10 cellular contexts compared by ENCODE assay signal in genomic region chr1:21321963-21322680, GRCh38. TPM values are rescaled to one million over a fixed set of nuclear protein-coding genes. Genes with fewer than 3 reads are reported as not detected.
A peak's percentile ranks its signal among the peaks of the same experiment; 100 is the strongest.
DNase-seq lines count a peak whose midpoint lies in the region; ATAC-seq, FAIRE-seq and TF ChIP-seq lines count a peak whose summit lies in the region.
"Had no signal": no experiment of that assay in that cellular context is flagged by ENCODE, and none has a peak within 500 bp of the region (broad histone marks: within the 10 kb centered on the region; RNA-seq: fewer than 3 reads in every experiment).

No MANE protein-coding gene starts in this region.

- DNase-seq in DMS79 treated with DMSO at 0.1 percent for 48 hours (lab: John Stamatoyannopoulos, UW) (peak; percentile 72), Panc1 (ENCODE audit: low read depth, low spot score) (no peak), endothelial cell of umbilical vein (ENCODE audit: low read depth, low spot score) (no peak), prostate gland (ENCODE audit: low spot score) (no peak), NOMO-1 (lab: John Stamatoyannopoulos, UW; ENCODE audit: unreplicated experiment in 2 of 2) (no peak), HK-2 (ENCODE audit: unreplicated experiment) (no peak), retina (no peak)
- DNase-seq: activated CD8-positive, alpha-beta memory T cell treated with anti-CD3 and anti-CD28 coated beads, Interleukin-2, amount 50 U/mL, for 4 hours; NCI-H2227 treated with DMSO at 0.1 percent for 48 hours had no signal

- H3K27ac ChIP-seq in Panc1 (ENCODE audit: low read length) = peak overlapping the region; percentile 97
- H3K27ac ChIP-seq in endothelial cell of umbilical vein (ENCODE audit: insufficient read depth, low read depth, low read length) = peak overlapping the region; percentile 96
- H3K27ac ChIP-seq in prostate gland = peak overlapping the region; percentile 42 to 53

- H3K4me2 ChIP-seq in endothelial cell of umbilical vein (ENCODE audit: insufficient read depth, low read length) = peak overlapping the region; percentile 52

- peaks cover 63% of the 10 kb centered on the region for H3K79me2 ChIP-seq in endothelial cell of umbilical vein (ENCODE audit: control insufficient read depth, insufficient read depth, low read length)

- no peaks in the 10 kb centered on the region for H4K20me1 ChIP-seq in endothelial cell of umbilical vein (replicated peaks; ENCODE audit: control insufficient read depth, extremely low read depth, insufficient read depth, low read length)

- H3K9me3 ChIP-seq in Panc1 (ENCODE audit: control insufficient read depth, insufficient read depth, low read depth, low read length) (no peaks in the 10 kb centered on the region), endothelial cell of umbilical vein (replicated peaks; ENCODE audit: control insufficient read depth, insufficient read depth, low read length) (no peaks in the 10 kb centered on the region), prostate gland (no peaks in the 10 kb centered on the region)

- H3K4me1 ChIP-seq in Panc1 (ENCODE audit: control insufficient read depth, insufficient read depth, low read length) = peaks cover 85% of the 10 kb centered on the region
- H3K4me1 ChIP-seq in endothelial cell of umbilical vein (ENCODE audit: control insufficient read depth, extremely low read depth, insufficient read depth, low read length) = peaks cover 68% of the 10 kb centered on the region
- H3K4me1 ChIP-seq in prostate gland (replicated peaks) = peaks cover 43% of the 10 kb centered on the region

- dilution Hi-C loops in endothelial cell of umbilical vein (cut with MboI; ENCODE audit: extremely low pct_ligation_motif_present, low sequenced_read_pairs) = no loop called here

- H3K36me3 ChIP-seq in Panc1 (ENCODE audit: control insufficient read depth, insufficient read depth, low read length) (no peaks in the 10 kb centered on the region), endothelial cell of umbilical vein (ENCODE audit: control insufficient read depth in 2 of 2, extremely low read depth in 1 of 2, insufficient read depth in 2 of 2, low read length in 2 of 2) (no peaks in the 10 kb centered on the region), prostate gland (no peaks in the 10 kb centered on the region)

- intact Hi-C loops in Panc1 (cut with micrococcal nuclease; ENCODE audit: unreplicated experiment) (no loop called here), endothelial cell of umbilical vein (cut with micrococcal nuclease) (no loop called here), prostate gland (cut with DNase I) (no loop called here)

- H3K9ac ChIP-seq in endothelial cell of umbilical vein (replicated peaks; ENCODE audit: extremely low read depth, insufficient read depth, low read length) = peak overlapping the region; percentile 48

- no peak overlapping the region for H3K4me3 ChIP-seq in Panc1 (ENCODE audit: low read depth in 2 of 2, low read length in 2 of 2)
- no peak overlapping the region for H3K4me3 ChIP-seq in endothelial cell of umbilical vein (replicated peaks in 1 of 3; ENCODE audit: insufficient read depth in 1 of 3, low read depth in 1 of 3, low read length in 3 of 3)
- no peak overlapping the region for H3K4me3 ChIP-seq in prostate gland

- no peak for FAIRE-seq in endothelial cell of umbilical vein (lab: Jason Lieb, UNC)

- H2AFZ ChIP-seq in endothelial cell of umbilical vein (ENCODE audit: low read depth, low read length) = no peak overlapping the region

- 84% methylated on average over 9 of the region's 9 CpGs for WGBS in prostate gland

- no peaks in the 10 kb centered on the region for H3K9me1 ChIP-seq in endothelial cell of umbilical vein (replicated peaks; ENCODE audit: control insufficient read depth, extremely low read depth, insufficient read depth, low read length)

- TF ChIP-seq POLR2A in endothelial cell of umbilical vein (IDR thresholded peaks at IDR 0.05; ENCODE audit: low read depth, low read length) (no peak), prostate gland (IDR thresholded peaks at IDR 0.05) (no peak)

- TF ChIP-seq CTCF in Panc1 (IDR thresholded peaks at IDR 0.05) = no peak
- peak in 1 of 2 donors; percentile 12 for TF ChIP-seq CTCF in endothelial cell of umbilical vein (IDR thresholded peaks at IDR 0.05; ENCODE audit: extremely low read depth in 1 of 2, insufficient read depth in 1 of 2, low read depth in 1 of 2, low read length in 2 of 2)
- TF ChIP-seq CTCF in prostate gland (IDR thresholded peaks at IDR 0.05) = no peak

- POLR2A ChIA-PET in Panc1 (lab: Charles Lee) (no interaction called here), endothelial cell of umbilical vein (lab: Charles Lee) (no interaction called here)

- in situ Hi-C loops in Panc1 (cut with HindIII; ENCODE audit: low pct_unique_long_range_greater_than_20kb, low sequenced_read_pairs) = no loop called here

- CTCF ChIA-PET in Panc1 (lab: Charles Lee) = interaction anchor here (0.9 to 1.5 kb wide), 2 partner anchors 52 to 67 kb away, joined by 3 read pairs; no protein-coding TSS in a partner anchor
- CTCF ChIA-PET in endothelial cell of umbilical vein (lab: Charles Lee) = interaction anchor here (1.0 to 9.1 kb wide), 9 partner anchors 9 to 67 kb away, joined by 3 to 73 read pairs (median 28); no protein-coding TSS in a partner anchor

- H3K27me3 ChIP-seq in Panc1 (ENCODE audit: control insufficient read depth, insufficient read depth, low read length) = no peaks in the 10 kb centered on the region
- H3K27me3 ChIP-seq in endothelial cell of umbilical vein (ENCODE audit: control insufficient read depth in 2 of 2, insufficient read depth in 2 of 2, low read length in 2 of 2) = no peaks in the 10 kb centered on the region
- no peaks in the 10 kb centered on the region for H3K27me3 ChIP-seq in prostate gland (replicated peaks; ENCODE audit: insufficient read depth)

- ATAC-seq in Panc1 (no peak), HG02973 (IDR thresholded peaks at IDR 0.05; ENCODE audit: unreplicated experiment) (no peak)

- BruUV-seq in Panc1 (replicated peaks; lab: Mats Ljungman, UMichigan) (no TSS peak), endothelial cell of umbilical vein (replicated peaks; lab: Mats Ljungman, UMichigan) (no TSS peak)

TF ChIP-seq in endothelial cell of umbilical vein, 7 proteins besides CTCF, POLR2A, EP300 and RAD21:
- no peak for TF ChIP-seq FOS (IDR thresholded peaks at IDR 0.05; ENCODE audit: borderline replicate concordance, insufficient read depth, low read length)
- no peak for TF ChIP-seq GATA2 (IDR thresholded peaks at IDR 0.05; ENCODE audit: insufficient read depth, insufficient read length, low read depth, low read length)
- TF ChIP-seq JUN (IDR thresholded peaks at IDR 0.05; ENCODE audit: borderline replicate concordance, insufficient read depth, insufficient read length, low read depth) = no peak
- TF ChIP-seq POLR2AphosphoS5 (IDR thresholded peaks at IDR 0.05; ENCODE audit: insufficient read depth, low read depth, low read length) = no peak
- no peak for TF ChIP-seq MYC (IDR thresholded peaks at IDR 0.05; ENCODE audit: low read depth, low read length)

RNA-seq across cellular contexts. Expression of gene ECE1, which starts 31.9 kb away (rescaled TPM):
- 192 TPM for total RNA-seq in Panc1 (2021; ENCODE audit: unreplicated experiment)
- polyA plus RNA-seq in Panc1 (2012; ENCODE audit: insufficient read length) = 250 TPM
- total RNA-seq in endothelial cell of umbilical vein = 496 and 562 TPM in 2 replicates
- 437 and 521 TPM in 2 replicates for polyA plus RNA-seq in endothelial cell of umbilical vein
- 352 and 358 TPM in 2 replicates for polyA plus RNA-seq in endothelial cell of umbilical vein (2011; cell fraction: cytosol; rRNA removed)
- polyA plus RNA-seq in endothelial cell of umbilical vein (2011; cell fraction: nucleus; rRNA removed) = 291 and 306 TPM in 2 replicates
- 366 and 394 TPM in 2 replicates for polyA plus RNA-seq in endothelial cell of umbilical vein (2012)
- polyA minus RNA-seq in endothelial cell of umbilical vein = 457 and 568 TPM in 2 replicates
- 16.8 TPM for polyA minus RNA-seq in endothelial cell of umbilical vein (2011; cell fraction: cytosol; rRNA and poly(A)+ RNA removed)
- polyA minus RNA-seq in endothelial cell of umbilical vein (2011; cell fraction: nucleus; rRNA and poly(A)+ RNA removed) = 172 and 244 TPM in 2 replicates
- total RNA-seq in prostate gland = 100 to 1,000 TPM; 113 to 146 TPM
